ENCODE assay signal across 8 cellular contexts in genomic region chr6:170306324-170307079, GRCh38. TPM values are rescaled to one million over a fixed set of nuclear protein-coding genes. Genes with fewer than 3 reads are reported as not detected.
DNase-seq lines count a peak whose midpoint lies in the region; ATAC-seq and TF ChIP-seq lines count a peak whose summit lies in the region.

Gene FAM120B, plus strand, starts transcription at chr6:170306758. Its CDS starts 10,633 bp downstream, at chr6:170317391.

- H3K27ac ChIP-seq in temporal lobe (ENCODE audit: low read depth, low read length): peak within 1 kb of the TSS; percentile 58

- DNase-seq in GM10266 (ENCODE audit: extremely low spot score) (peak; percentile 97), NCI-H1092 treated with DMSO at 0.1 percent for 48 hours (lab: John Stamatoyannopoulos, UW) (peak; percentile 99), globus pallidus (ENCODE audit: low spot score) (peak; percentile 96), omental fat pad (ENCODE audit: low spot score) (peak; percentile 82)

- peak within 1 kb of the TSS; percentile 85 for H3K27ac Mint-ChIP-seq in activated naive CD4-positive, alpha-beta T cell treated with anti-CD3 and anti-CD28 coated beads, Interleukin-2, amount 50 U/mL, for 24 hours

- no peaks in the 10 kb centered on the region for H3K9me3 Mint-ChIP-seq in activated naive CD4-positive, alpha-beta T cell treated with anti-CD3 and anti-CD28 coated beads, Interleukin-2, amount 50 U/mL, for 24 hours

- peaks cover 43% of the 10 kb centered on the region for H3K4me1 Mint-ChIP-seq in activated naive CD4-positive, alpha-beta T cell treated with anti-CD3 and anti-CD28 coated beads, Interleukin-2, amount 50 U/mL, for 24 hours

- H3K36me3 Mint-ChIP-seq in activated naive CD4-positive, alpha-beta T cell treated with anti-CD3 and anti-CD28 coated beads, Interleukin-2, amount 50 U/mL, for 24 hours: peaks cover 5% of the 10 kb centered on the region

- peak; percentile 98 for ATAC-seq in HG02623 (IDR thresholded peaks at IDR 0.05; ENCODE audit: unreplicated experiment)
- peak; percentile 97 for ATAC-seq in SK-N-SH treated with all-trans-retinoic acid at 6 μM for 48 hours
- ATAC-seq in omental fat pad (ENCODE audit: low FRiP score): peak; percentile 99

- TF ChIP-seq CTCF in GM10266 (IDR thresholded peaks at IDR 0.05; ENCODE audit: control insufficient read depth, insufficient read depth, low read depth, missing control alignments) (no peak), omental fat pad (IDR thresholded peaks at IDR 0.05) (no peak)

- H3K4me3 Mint-ChIP-seq in activated naive CD4-positive, alpha-beta T cell treated with anti-CD3 and anti-CD28 coated beads, Interleukin-2, amount 50 U/mL, for 24 hours: peak within 1 kb of the TSS; percentile 96

- H3K27me3 Mint-ChIP-seq in activated naive CD4-positive, alpha-beta T cell treated with anti-CD3 and anti-CD28 coated beads, Interleukin-2, amount 50 U/mL, for 24 hours: peaks cover 4% of the 10 kb centered on the region

TF ChIP-seq in SK-N-SH treated with all-trans-retinoic acid at 6 μM for 48 hours, 23 proteins besides CTCF, POLR2A, EP300 and RAD21:
- TF ChIP-seq ZNF8 (CRISPR knock-in tag; IDR thresholded peaks at IDR 0.05) (no peak), ZNF70 (CRISPR knock-in tag; IDR thresholded peaks at IDR 0.05) (no peak), SNAI2 (CRISPR knock-in tag; IDR thresholded peaks at IDR 0.05) (no peak), ESRRG (CRISPR knock-in tag; IDR thresholded peaks at IDR 0.05) (no peak), CSRNP3 (CRISPR knock-in tag; IDR thresholded peaks at IDR 0.05) (no peak), ZC3H10 (CRISPR knock-in tag; IDR thresholded peaks at IDR 0.05) (no peak), ZFP3 (CRISPR knock-in tag; IDR thresholded peaks at IDR 0.05) (no peak), GLIS3 (CRISPR knock-in tag; IDR thresholded peaks at IDR 0.05) (no peak), ZFP30 (CRISPR knock-in tag; IDR thresholded peaks at IDR 0.05) (no peak), TOX (CRISPR knock-in tag; IDR thresholded peaks at IDR 0.05; ENCODE audit: borderline replicate concordance) (no peak), TCF4 (CRISPR knock-in tag; IDR thresholded peaks at IDR 0.05; ENCODE audit: borderline replicate concordance) (no peak)

RNA-seq across cellular contexts. Expression of gene FAM120B, which starts in this region (rescaled TPM):
- total RNA-seq in omental fat pad (10 to 100 TPM; 16.8 to 35.0 (median 22.2) TPM), temporal lobe (36.4 TPM)

Comparison
In these comparisons a context has a peak if more than half of its experiments do, and no peak if none do; other contexts are left out.
1. Peak in every context shown above with its lines: DNase-seq, ATAC-seq and H3K27ac ChIP-seq.